18 cellular contexts compared by ENCODE assay signal in genomic region chr2:19419211-19419880, GRCh38.
DNase-seq lines count a peak whose midpoint lies in the region; ATAC-seq and TF ChIP-seq lines count a peak whose summit lies in the region.
"Had no signal": no experiment of that assay in that cellular context is flagged by ENCODE, and none has a peak within 500 bp of the region (broad histone marks: within the 10 kb centered on the region; RNA-seq: fewer than 3 reads in every experiment).

No MANE protein-coding gene starts in this region.

- TF ChIP-seq CTCF in esophagus muscularis mucosa (IDR thresholded peaks at IDR 0.05) (no peak), omental fat pad (IDR thresholded peaks at IDR 0.05) (no peak), GM10266 (IDR thresholded peaks at IDR 0.05; ENCODE audit: control insufficient read depth, insufficient read depth, low read depth, missing control alignments) (no peak)

- H3K27ac ChIP-seq in esophagus muscularis mucosa (replicated peaks in 1 of 4): peak overlapping the region; percentile 18 to 61 (median 54)
- H3K27ac ChIP-seq in caudate nucleus (ENCODE audit: low read depth, low read length): no peak overlapping the region
- H3K27ac ChIP-seq: BLaER1 treated with 17β-estradiol and CSF1 and Interleukin-3, amounts not matched to agents 10 nM and 100 nM; HL-60 had no signal

- no peaks in the 10 kb centered on the region for H3K27me3 ChIP-seq in esophagus muscularis mucosa
- H3K27me3 ChIP-seq: BLaER1 treated with 17β-estradiol and CSF1 and Interleukin-3, amounts not matched to agents 10 nM and 100 nM had no signal

- TF ChIP-seq POLR2A in esophagus muscularis mucosa (IDR thresholded peaks at IDR 0.05; ENCODE audit: low read depth): no peak

- H3K9me3 ChIP-seq in esophagus muscularis mucosa: no peaks in the 10 kb centered on the region
- H3K9me3 ChIP-seq: BLaER1 treated with 17β-estradiol and CSF1 and Interleukin-3, amounts not matched to agents 10 nM and 100 nM; HAP-1 had no signal

- no peak overlapping the region for H3K4me3 ChIP-seq in esophagus muscularis mucosa
- H3K4me3 ChIP-seq: BLaER1 treated with 17β-estradiol and CSF1 and Interleukin-3, amounts not matched to agents 10 nM and 100 nM; HAP-1 had no signal

- 41% methylated on average over 3 of the region's 3 CpGs for WGBS in esophagus muscularis mucosa

- no peak for ATAC-seq in omental fat pad (ENCODE audit: low FRiP score)
- ATAC-seq: CD8-positive, alpha-beta T cell had no signal

- peak; percentile 36 for DNase-seq in LHCN-M2 (ENCODE audit: low read depth)
- no peak for DNase-seq in esophagus muscularis mucosa (ENCODE audit: extremely low spot score)
- peak; percentile 14 for DNase-seq in fibroblast of the conjunctiva (ENCODE audit: low read depth)
- DNase-seq in iris pigment epithelial cell (ENCODE audit: low read depth): peak; percentile 15
- no peak for DNase-seq in omental fat pad (ENCODE audit: low spot score)
- DNase-seq in caudate nucleus (lab: John Stamatoyannopoulos, UW): no peak
- no peak for DNase-seq in GM10266 (ENCODE audit: extremely low spot score)
- no peak for DNase-seq in NCI-H2081 (lab: John Stamatoyannopoulos, UW)
- DNase-seq: 8988T; CD8-positive, alpha-beta T cell; COR-L47; DMS 273 treated with DMSO at 0.1 percent for 48 hours; DMS53; DND-41; EL had no signal

- TF ChIP-seq EP300 in esophagus muscularis mucosa (IDR thresholded peaks at IDR 0.05): no peak

- no peaks in the 10 kb centered on the region for H3K36me3 ChIP-seq in esophagus muscularis mucosa
- H3K36me3 ChIP-seq: BLaER1 treated with 17β-estradiol and CSF1 and Interleukin-3, amounts not matched to agents 10 nM and 100 nM; HAP-1 had no signal

- H3K4me1 ChIP-seq in esophagus muscularis mucosa: peaks cover 0 to 15% (median 10%) of the 10 kb centered on the region in 4 donors
- H3K4me1 ChIP-seq: BLaER1 treated with 17β-estradiol and CSF1 and Interleukin-3, amounts not matched to agents 10 nM and 100 nM; HAP-1 had no signal

- intact Hi-C loops in esophagus muscularis mucosa (cut with DNase I): no loop called here

Comparison
In these comparisons a context has a peak if more than half of its experiments do, and no peak if none do; other contexts are left out.
1. DNase-seq: peak in LHCN-M2 (single experiment), fibroblast of the conjunctiva (single experiment) and iris pigment epithelial cell (single experiment); none in esophagus muscularis mucosa (single experiment), omental fat pad (single experiment), caudate nucleus (0 of 61), GM10266 (single experiment) and NCI-H2081 (0 of 2).